1 cellular context compared by ENCODE assay signal in the genomic region with DNA sequence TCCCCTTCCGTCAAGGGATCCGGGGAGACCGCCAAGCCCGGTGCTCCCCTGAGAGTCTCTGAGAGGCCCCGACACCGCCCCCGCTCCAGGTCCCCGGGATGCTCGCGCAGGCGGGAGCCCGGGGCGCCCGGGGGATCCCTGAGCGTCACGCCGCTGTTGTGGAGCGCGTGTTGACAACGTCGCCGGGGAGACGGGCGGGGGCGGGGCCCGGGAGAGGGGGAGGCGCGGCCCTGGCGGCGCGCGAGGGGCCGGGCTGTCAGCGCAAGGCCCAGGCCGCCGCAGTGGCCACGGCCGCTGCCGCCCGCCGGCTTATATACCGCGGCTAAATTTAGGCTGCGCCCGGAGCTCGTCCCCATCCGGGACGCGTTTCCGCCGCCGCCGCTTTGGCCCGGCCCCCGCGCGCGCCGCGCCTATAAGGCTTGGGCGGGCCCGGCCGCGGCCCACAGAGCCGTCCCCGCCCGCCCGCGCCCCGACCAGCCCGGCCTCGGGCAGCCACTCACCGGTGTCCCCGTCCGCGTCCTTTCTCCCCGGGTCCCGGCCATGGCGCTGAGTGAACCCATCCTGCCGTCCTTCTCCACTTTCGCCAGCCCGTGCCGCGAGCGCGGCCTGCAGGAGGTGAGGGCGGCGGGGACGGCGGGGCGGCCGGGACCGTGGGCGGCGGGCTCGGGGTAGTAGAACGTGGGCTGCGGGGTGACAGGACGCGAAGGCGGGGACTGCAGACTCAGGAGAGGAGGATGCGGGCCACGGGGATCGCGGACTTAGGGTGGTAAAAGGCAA.
TF ChIP-seq lines count a peak whose summit lies in the region.

A gene (plus strand): TSS at position 443 of the 777 bp plus-strand sequence. CDS start 98 bp downstream, at position 541.

TF ChIP-seq in K562, 482 proteins besides CTCF, POLR2A, EP300 and RAD21 (continued from another document and continues in another):
- TF ChIP-seq, protein P1, sequence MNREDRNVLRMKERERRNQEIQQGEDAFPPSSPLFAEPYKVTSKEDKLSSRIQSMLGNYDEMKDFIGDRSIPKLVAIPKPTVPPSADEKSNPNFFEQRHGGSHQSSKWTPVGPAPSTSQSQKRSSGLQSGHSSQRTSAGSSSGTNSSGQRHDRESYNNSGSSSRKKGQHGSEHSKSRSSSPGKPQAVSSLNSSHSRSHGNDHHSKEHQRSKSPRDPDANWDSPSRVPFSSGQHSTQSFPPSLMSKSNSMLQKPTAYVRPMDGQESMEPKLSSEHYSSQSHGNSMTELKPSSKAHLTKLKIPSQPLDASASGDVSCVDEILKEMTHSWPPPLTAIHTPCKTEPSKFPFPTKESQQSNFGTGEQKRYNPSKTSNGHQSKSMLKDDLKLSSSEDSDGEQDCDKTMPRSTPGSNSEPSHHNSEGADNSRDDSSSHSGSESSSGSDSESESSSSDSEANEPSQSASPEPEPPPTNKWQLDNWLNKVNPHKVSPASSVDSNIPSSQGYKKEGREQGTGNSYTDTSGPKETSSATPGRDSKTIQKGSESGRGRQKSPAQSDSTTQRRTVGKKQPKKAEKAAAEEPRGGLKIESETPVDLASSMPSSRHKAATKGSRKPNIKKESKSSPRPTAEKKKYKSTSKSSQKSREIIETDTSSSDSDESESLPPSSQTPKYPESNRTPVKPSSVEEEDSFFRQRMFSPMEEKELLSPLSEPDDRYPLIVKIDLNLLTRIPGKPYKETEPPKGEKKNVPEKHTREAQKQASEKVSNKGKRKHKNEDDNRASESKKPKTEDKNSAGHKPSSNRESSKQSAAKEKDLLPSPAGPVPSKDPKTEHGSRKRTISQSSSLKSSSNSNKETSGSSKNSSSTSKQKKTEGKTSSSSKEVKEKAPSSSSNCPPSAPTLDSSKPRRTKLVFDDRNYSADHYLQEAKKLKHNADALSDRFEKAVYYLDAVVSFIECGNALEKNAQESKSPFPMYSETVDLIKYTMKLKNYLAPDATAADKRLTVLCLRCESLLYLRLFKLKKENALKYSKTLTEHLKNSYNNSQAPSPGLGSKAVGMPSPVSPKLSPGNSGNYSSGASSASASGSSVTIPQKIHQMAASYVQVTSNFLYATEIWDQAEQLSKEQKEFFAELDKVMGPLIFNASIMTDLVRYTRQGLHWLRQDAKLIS (CRISPR knock-in tag; IDR thresholded peaks at IDR 0.05) = 0 out of 2 replicates have a peak, but pooled peaks have one; percentile 48
- TF ChIP-seq SMARCB1 (IDR thresholded peaks at IDR 0.05; ENCODE audit: insufficient read length, low read depth) (no peak), EP400 (IDR thresholded peaks at IDR 0.05) (no peak), RHOXF2B (CRISPR knock-in tag; conservative IDR thresholded peaks at IDR 0.05) (no peak), ZBTB1 (CRISPR knock-in tag; IDR thresholded peaks at IDR 0.05; ENCODE audit: borderline replicate concordance, low read depth) (peak; percentile 49; the same call in 1 of the 2 replicates), JUNB (CRISPR knock-in tag; conservative IDR thresholded peaks at IDR 0.05) (no peak), ZBTB7A (IDR thresholded peaks at IDR 0.05; ENCODE audit: borderline replicate concordance, control insufficient read depth, low read depth, low read length) (peak; percentile 54; the same call in 1 of the 2 replicates), STAG1 (CRISPR knock-in tag; IDR thresholded peaks at IDR 0.05; ENCODE audit: borderline replicate concordance) (peak; percentile 18; the same call in 1 of the 2 replicates), SRSF7 (optimal IDR thresholded peaks at IDR 0.05; ENCODE audit: low read depth, low read length) (no peak), RFX1 (IDR thresholded peaks at IDR 0.05) (peak; percentile 77), KDM5B (IDR thresholded peaks at IDR 0.05; ENCODE audit: insufficient replicate concordance, low read depth, low read length) (peak; percentile 74), ZNF274 (IDR thresholded peaks at IDR 0.05; ENCODE audit: borderline replicate concordance, low read depth, low read length) (no peak), NFXL1 (CRISPR knock-in tag; IDR thresholded peaks at IDR 0.05) (no peak), CXXC5 (CRISPR knock-in tag; IDR thresholded peaks at IDR 0.05) (peak; percentile 87), FOXJ3 (CRISPR knock-in tag; IDR thresholded peaks at IDR 0.05) (peak; percentile 96), NONO (IDR thresholded peaks at IDR 0.05; ENCODE audit: low read depth in 2 of 2, low read length in 1 of 2) (0 out of 4 replicates have a peak, but pooled peaks have one; percentile 18 to 28), CREM (IDR thresholded peaks at IDR 0.05; ENCODE audit: low read depth) (peak; percentile 45), GTF2E2 (tag; IDR thresholded peaks at IDR 0.05) (0 out of 2 replicates have a peak, but pooled peaks have one; percentile 29), ZNF717 (CRISPR knock-in tag; IDR thresholded peaks at IDR 0.05) (no peak), MYBL2 (IDR thresholded peaks at IDR 0.05; ENCODE audit: low read depth) (no peak), MYBL2 (CRISPR knock-in tag; IDR thresholded peaks at IDR 0.05; ENCODE audit: borderline replicate concordance) (no peak), MYC (IDR thresholded peaks at IDR 0.05; ENCODE audit: low read depth, low read length) (peak; percentile 13; the same call in 1 of the 2 replicates), MYC (CRISPR knock-in tag; IDR thresholded peaks at IDR 0.05; ENCODE audit: borderline replicate concordance, low read depth) (no peak)
- TF ChIP-seq, protein P2, sequence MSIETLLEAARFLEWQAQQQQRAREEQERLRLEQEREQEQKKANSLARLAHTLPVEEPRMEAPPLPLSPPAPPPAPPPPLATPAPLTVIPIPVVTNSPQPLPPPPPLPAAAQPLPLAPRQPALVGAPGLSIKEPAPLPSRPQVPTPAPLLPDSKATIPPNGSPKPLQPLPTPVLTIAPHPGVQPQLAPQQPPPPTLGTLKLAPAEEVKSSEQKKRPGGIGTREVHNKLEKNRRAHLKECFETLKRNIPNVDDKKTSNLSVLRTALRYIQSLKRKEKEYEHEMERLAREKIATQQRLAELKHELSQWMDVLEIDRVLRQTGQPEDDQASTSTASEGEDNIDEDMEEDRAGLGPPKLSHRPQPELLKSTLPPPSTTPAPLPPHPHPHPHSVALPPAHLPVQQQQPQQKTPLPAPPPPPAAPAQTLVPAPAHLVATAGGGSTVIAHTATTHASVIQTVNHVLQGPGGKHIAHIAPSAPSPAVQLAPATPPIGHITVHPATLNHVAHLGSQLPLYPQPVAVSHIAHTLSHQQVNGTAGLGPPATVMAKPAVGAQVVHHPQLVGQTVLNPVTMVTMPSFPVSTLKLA (conservative IDR thresholded peaks at IDR 0.05) = peak in 1 of 2 experiments; percentile 65; a peak in 2 of 4 replicates
- TF ChIP-seq, protein P3, sequence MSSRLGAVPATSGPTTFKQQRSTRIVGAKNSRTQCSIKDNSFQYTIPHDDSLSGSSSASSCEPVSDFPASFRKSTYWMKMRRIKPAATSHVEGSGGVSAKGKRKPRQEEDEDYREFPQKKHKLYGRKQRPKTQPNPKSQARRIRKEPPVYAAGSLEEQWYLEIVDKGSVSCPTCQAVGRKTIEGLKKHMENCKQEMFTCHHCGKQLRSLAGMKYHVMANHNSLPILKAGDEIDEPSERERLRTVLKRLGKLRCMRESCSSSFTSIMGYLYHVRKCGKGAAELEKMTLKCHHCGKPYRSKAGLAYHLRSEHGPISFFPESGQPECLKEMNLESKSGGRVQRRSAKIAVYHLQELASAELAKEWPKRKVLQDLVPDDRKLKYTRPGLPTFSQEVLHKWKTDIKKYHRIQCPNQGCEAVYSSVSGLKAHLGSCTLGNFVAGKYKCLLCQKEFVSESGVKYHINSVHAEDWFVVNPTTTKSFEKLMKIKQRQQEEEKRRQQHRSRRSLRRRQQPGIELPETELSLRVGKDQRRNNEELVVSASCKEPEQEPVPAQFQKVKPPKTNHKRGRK (tag; IDR thresholded peaks at IDR 0.05) = no peak
- TF ChIP-seq, protein P4, sequence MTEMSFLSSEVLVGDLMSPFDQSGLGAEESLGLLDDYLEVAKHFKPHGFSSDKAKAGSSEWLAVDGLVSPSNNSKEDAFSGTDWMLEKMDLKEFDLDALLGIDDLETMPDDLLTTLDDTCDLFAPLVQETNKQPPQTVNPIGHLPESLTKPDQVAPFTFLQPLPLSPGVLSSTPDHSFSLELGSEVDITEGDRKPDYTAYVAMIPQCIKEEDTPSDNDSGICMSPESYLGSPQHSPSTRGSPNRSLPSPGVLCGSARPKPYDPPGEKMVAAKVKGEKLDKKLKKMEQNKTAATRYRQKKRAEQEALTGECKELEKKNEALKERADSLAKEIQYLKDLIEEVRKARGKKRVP (CRISPR knock-in tag; IDR thresholded peaks at IDR 0.05) = no peak
- TF ChIP-seq, protein P5, sequence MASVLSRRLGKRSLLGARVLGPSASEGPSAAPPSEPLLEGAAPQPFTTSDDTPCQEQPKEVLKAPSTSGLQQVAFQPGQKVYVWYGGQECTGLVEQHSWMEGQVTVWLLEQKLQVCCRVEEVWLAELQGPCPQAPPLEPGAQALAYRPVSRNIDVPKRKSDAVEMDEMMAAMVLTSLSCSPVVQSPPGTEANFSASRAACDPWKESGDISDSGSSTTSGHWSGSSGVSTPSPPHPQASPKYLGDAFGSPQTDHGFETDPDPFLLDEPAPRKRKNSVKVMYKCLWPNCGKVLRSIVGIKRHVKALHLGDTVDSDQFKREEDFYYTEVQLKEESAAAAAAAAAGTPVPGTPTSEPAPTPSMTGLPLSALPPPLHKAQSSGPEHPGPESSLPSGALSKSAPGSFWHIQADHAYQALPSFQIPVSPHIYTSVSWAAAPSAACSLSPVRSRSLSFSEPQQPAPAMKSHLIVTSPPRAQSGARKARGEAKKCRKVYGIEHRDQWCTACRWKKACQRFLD (CRISPR knock-in tag; IDR thresholded peaks at IDR 0.05) = no peak
- TF ChIP-seq, protein P6, sequence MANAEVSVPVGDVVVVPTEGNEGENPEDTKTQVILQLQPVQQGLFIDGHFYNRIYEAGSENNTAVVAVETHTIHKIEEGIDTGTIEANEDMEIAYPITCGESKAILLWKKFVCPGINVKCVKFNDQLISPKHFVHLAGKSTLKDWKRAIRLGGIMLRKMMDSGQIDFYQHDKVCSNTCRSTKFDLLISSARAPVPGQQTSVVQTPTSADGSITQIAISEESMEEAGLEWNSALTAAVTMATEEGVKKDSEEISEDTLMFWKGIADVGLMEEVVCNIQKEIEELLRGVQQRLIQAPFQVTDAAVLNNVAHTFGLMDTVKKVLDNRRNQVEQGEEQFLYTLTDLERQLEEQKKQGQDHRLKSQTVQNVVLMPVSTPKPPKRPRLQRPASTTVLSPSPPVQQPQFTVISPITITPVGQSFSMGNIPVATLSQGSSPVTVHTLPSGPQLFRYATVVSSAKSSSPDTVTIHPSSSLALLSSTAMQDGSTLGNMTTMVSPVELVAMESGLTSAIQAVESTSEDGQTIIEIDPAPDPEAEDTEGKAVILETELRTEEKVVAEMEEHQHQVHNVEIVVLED (CRISPR knock-in tag; IDR thresholded peaks at IDR 0.05) = peak; percentile 36; the same call in 1 of the 2 replicates
- TF ChIP-seq, protein P7, sequence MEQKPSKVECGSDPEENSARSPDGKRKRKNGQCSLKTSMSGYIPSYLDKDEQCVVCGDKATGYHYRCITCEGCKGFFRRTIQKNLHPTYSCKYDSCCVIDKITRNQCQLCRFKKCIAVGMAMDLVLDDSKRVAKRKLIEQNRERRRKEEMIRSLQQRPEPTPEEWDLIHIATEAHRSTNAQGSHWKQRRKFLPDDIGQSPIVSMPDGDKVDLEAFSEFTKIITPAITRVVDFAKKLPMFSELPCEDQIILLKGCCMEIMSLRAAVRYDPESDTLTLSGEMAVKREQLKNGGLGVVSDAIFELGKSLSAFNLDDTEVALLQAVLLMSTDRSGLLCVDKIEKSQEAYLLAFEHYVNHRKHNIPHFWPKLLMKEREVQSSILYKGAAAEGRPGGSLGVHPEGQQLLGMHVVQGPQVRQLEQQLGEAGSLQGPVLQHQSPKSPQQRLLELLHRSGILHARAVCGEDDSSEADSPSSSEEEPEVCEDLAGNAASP (IDR thresholded peaks at IDR 0.05) = no peak
- TF ChIP-seq, protein P8, sequence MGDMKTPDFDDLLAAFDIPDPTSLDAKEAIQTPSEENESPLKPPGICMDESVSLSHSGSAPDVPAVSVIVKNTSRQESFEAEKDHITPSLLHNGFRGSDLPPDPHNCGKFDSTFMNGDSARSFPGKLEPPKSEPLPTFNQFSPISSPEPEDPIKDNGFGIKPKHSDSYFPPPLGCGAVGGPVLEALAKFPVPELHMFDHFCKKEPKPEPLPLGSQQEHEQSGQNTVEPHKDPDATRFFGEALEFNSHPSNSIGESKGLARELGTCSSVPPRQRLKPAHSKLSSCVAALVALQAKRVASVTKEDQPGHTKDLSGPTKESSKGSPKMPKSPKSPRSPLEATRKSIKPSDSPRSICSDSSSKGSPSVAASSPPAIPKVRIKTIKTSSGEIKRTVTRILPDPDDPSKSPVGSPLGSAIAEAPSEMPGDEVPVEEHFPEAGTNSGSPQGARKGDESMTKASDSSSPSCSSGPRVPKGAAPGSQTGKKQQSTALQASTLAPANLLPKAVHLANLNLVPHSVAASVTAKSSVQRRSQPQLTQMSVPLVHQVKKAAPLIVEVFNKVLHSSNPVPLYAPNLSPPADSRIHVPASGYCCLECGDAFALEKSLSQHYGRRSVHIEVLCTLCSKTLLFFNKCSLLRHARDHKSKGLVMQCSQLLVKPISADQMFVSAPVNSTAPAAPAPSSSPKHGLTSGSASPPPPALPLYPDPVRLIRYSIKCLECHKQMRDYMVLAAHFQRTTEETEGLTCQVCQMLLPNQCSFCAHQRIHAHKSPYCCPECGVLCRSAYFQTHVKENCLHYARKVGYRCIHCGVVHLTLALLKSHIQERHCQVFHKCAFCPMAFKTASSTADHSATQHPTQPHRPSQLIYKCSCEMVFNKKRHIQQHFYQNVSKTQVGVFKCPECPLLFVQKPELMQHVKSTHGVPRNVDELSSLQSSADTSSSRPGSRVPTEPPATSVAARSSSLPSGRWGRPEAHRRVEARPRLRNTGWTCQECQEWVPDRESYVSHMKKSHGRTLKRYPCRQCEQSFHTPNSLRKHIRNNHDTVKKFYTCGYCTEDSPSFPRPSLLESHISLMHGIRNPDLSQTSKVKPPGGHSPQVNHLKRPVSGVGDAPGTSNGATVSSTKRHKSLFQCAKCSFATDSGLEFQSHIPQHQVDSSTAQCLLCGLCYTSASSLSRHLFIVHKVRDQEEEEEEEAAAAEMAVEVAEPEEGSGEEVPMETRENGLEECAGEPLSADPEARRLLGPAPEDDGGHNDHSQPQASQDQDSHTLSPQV (IDR thresholded peaks at IDR 0.05) = no peak
- TF ChIP-seq, protein P9, sequence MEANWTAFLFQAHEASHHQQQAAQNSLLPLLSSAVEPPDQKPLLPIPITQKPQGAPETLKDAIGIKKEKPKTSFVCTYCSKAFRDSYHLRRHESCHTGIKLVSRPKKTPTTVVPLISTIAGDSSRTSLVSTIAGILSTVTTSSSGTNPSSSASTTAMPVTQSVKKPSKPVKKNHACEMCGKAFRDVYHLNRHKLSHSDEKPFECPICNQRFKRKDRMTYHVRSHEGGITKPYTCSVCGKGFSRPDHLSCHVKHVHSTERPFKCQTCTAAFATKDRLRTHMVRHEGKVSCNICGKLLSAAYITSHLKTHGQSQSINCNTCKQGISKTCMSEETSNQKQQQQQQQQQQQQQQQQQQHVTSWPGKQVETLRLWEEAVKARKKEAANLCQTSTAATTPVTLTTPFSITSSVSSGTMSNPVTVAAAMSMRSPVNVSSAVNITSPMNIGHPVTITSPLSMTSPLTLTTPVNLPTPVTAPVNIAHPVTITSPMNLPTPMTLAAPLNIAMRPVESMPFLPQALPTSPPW (CRISPR knock-in tag; IDR thresholded peaks at IDR 0.05) = peak; percentile 87
